In genomic region chr10:8056378-8056777, GRCh38 we compare ENCODE assay signal across 9 cellular contexts. TPM values are rescaled to one million over a fixed set of nuclear protein-coding genes. Genes with fewer than 3 reads are reported as not detected.
DNase-seq lines count a peak whose midpoint lies in the region; ATAC-seq, FAIRE-seq and TF ChIP-seq lines count a peak whose summit lies in the region.
"Had no signal": no experiment of that assay in that cellular context is flagged by ENCODE, and none has a peak within 500 bp of the region (broad histone marks: within the 10 kb centered on the region; RNA-seq: fewer than 3 reads in every experiment).

No MANE protein-coding gene starts in this region.

- H4K20me1 ChIP-seq in HepG2 (ENCODE audit: insufficient read depth, low read length): peaks cover 8% of the 10 kb centered on the region; the same call in 1 of the 2 replicates

- peak overlapping the region; percentile 48 to 64 for H3K27ac ChIP-seq in liver (ENCODE audit: low read depth in 1 of 2, low read length in 2 of 2)
- no peak overlapping the region for H3K27ac ChIP-seq in HepG2 (ENCODE audit: extremely low read length, insufficient read depth, low read length)
- H3K27ac ChIP-seq in breast epithelium: peak overlapping the region; percentile 91 to 96
- peak overlapping the region in 1 of 2 donors; percentile 58 for H3K27ac ChIP-seq in mucosa of rectum (ENCODE audit: low read depth in 2 of 2, low read length in 2 of 2)

- H3K4me3 ChIP-seq in liver (ENCODE audit: low read depth in 1 of 3, low read length in 3 of 3) (peak overlapping the region in 1 of 3 donors; percentile 58), HepG2 (replicated peaks in 1 of 3; ENCODE audit: insufficient read depth in 1 of 3, low read depth in 2 of 3, low read length in 3 of 3) (no peak overlapping the region), breast epithelium (peak overlapping the region; percentile 43 to 87 (median 72)), mucosa of rectum (ENCODE audit: low read length in 2 of 2) (peak overlapping the region; percentile 17 to 55)

- no peak for FAIRE-seq in HepG2 (lab: Jason Lieb, UNC)

- no peak for TF ChIP-seq RAD21 in liver (IDR thresholded peaks at IDR 0.05)
- TF ChIP-seq RAD21 in HepG2 (CRISPR knock-in tag; IDR thresholded peaks at IDR 0.05): no peak

- DNase-seq in HepG2 (ENCODE audit: low spot score) (no peak), breast epithelium (ENCODE audit: low spot score in 2 of 2) (no peak), NCI-H2081 treated with DMSO at 0.1 percent for 48 hours (lab: John Stamatoyannopoulos, UW) (no peak), A172 (ENCODE audit: low spot score) (no peak), DMS153 (lab: John Stamatoyannopoulos, UW) (no peak)

- no TSS peak for BruUV-seq in HepG2 (replicated peaks; lab: Mats Ljungman, UMichigan)

- H3K9ac ChIP-seq in liver (ENCODE audit: low read depth in 1 of 2, low read length in 2 of 2) (peak overlapping the region in 1 of 2 donors; percentile 33), HepG2 (ENCODE audit: insufficient read depth, low read depth, low read length) (no peak overlapping the region), mucosa of rectum (ENCODE audit: low read depth in 1 of 2, low read length in 2 of 2) (peak overlapping the region in 1 of 2 donors; percentile 26)

- H3K4me1 ChIP-seq in liver (ENCODE audit: control insufficient read depth in 4 of 4, insufficient read depth in 4 of 4, low read length in 3 of 4) (peaks cover 8 to 38% (median 22%) of the 10 kb centered on the region in 4 donors), HepG2 (ENCODE audit: insufficient read depth, low read length) (no peaks in the 10 kb centered on the region), breast epithelium (no peaks in the 10 kb centered on the region), mucosa of rectum (ENCODE audit: control insufficient read depth in 2 of 2, insufficient read depth in 2 of 2, low read length in 2 of 2) (peaks cover 7 to 15% of the 10 kb centered on the region in 2 donors)

- POLR2A ChIA-PET in HepG2 (lab: Yijun Ruan, JAX): no interaction called here

- intact Hi-C loops in HepG2 (cut with micrococcal nuclease; ENCODE audit: unreplicated experiment) (no loop called here), breast epithelium (cut with DNase I; ENCODE audit: low total_unique reads) (no loop called here)

- H3K79me2 ChIP-seq in HepG2 (ENCODE audit: insufficient read depth, low read length): no peaks in the 10 kb centered on the region

- H3K9me3 ChIP-seq in liver (ENCODE audit: control insufficient read depth in 4 of 4, low read length in 3 of 4) (no peaks in the 10 kb centered on the region), HepG2 (ENCODE audit: low read length) (no peaks in the 10 kb centered on the region), breast epithelium (no peaks in the 10 kb centered on the region), mucosa of rectum (ENCODE audit: control insufficient read depth in 2 of 2, low read length in 2 of 2) (no peaks in the 10 kb centered on the region)

- ATAC-seq in HepG2 (no peak), HG03469 (IDR thresholded peaks at IDR 0.05; ENCODE audit: unreplicated experiment) (no peak)

- in situ Hi-C loops in HepG2 (cut with HindIII; ENCODE audit: extremely low pct_ligation_motif_present, low pct_unique_long_range_greater_than_20kb): no loop called here

- no peak overlapping the region for H2AFZ ChIP-seq in HepG2 (ENCODE audit: low read length)

- no peak overlapping the region for H3K4me2 ChIP-seq in HepG2 (ENCODE audit: low read depth, low read length)

- TF ChIP-seq CTCF in liver (IDR thresholded peaks at IDR 0.05; ENCODE audit: low read depth, low read length, missing input control) (no peak), HepG2 (CRISPR knock-in tag; IDR thresholded peaks at IDR 0.05) (no peak), breast epithelium (IDR thresholded peaks at IDR 0.05) (no peak)

- WGBS in liver: 50% methylated on average over 6 of the region's 6 CpGs
- 62% methylated on average over 6 of the region's 6 CpGs for WGBS in HepG2 (ENCODE audit: low lambda C conversion rate)

- peaks cover 3 to 7% (median 6%) of the 10 kb centered on the region in 4 donors for H3K27me3 ChIP-seq in liver (ENCODE audit: control insufficient read depth in 4 of 4, insufficient read depth in 4 of 4, low read length in 3 of 4)
- H3K27me3 ChIP-seq in HepG2 (ENCODE audit: control insufficient read depth in 1 of 2, insufficient read depth in 2 of 2, low read length in 2 of 2): peaks cover 16 to 87% of the 10 kb centered on the region in 2 experiments
- H3K27me3 ChIP-seq in breast epithelium: peaks cover 0 to 26% of the 10 kb centered on the region in 2 donors
- peaks cover 35 to 52% of the 10 kb centered on the region in 2 donors for H3K27me3 ChIP-seq in mucosa of rectum (ENCODE audit: control insufficient read depth in 2 of 2, insufficient read depth in 2 of 2, low read length in 2 of 2)

- TF ChIP-seq EP300 in HepG2 (IDR thresholded peaks at IDR 0.05; ENCODE audit: low read depth in 2 of 2, low read length in 2 of 2): no peak
- TF ChIP-seq EP300 in HepG2 (CRISPR knock-in tag; IDR thresholded peaks at IDR 0.05; ENCODE audit: borderline replicate concordance): no peak

- TF ChIP-seq POLR2A in HepG2 (IDR thresholded peaks at IDR 0.05; ENCODE audit: insufficient read depth in 1 of 2, low read depth in 2 of 2, low read length in 2 of 2) (no peak), breast epithelium (IDR thresholded peaks at IDR 0.05) (no peak)

- H3K36me3 ChIP-seq in liver (ENCODE audit: control insufficient read depth in 4 of 4, insufficient read depth in 3 of 4, low read depth in 1 of 4, low read length in 3 of 4) (no peaks in the 10 kb centered on the region), HepG2 (replicated peaks in 1 of 2; ENCODE audit: control insufficient read depth in 1 of 2, insufficient read depth in 2 of 2, low read length in 2 of 2) (no peaks in the 10 kb centered on the region), breast epithelium (no peaks in the 10 kb centered on the region), mucosa of rectum (ENCODE audit: control insufficient read depth in 2 of 2, insufficient read depth in 2 of 2, low read length in 2 of 2) (no peaks in the 10 kb centered on the region)

- CTCF ChIA-PET in HepG2 (lab: Yijun Ruan, JAX; ENCODE audit: low intra/inter-chr PET ratio, low total read pairs): no interaction called here

TF ChIP-seq in liver, 16 proteins besides CTCF, POLR2A, EP300 and RAD21 (continues in another document):
- no peak for TF ChIP-seq EGR1 (IDR thresholded peaks at IDR 0.05; ENCODE audit: low read depth in 2 of 2)
- TF ChIP-seq NR2F2 (IDR thresholded peaks at IDR 0.05): no peak
- no peak for TF ChIP-seq SP1 (IDR thresholded peaks at IDR 0.05)
- TF ChIP-seq YY1 (IDR thresholded peaks at IDR 0.05): no peak
- TF ChIP-seq FOXA1 (IDR thresholded peaks at IDR 0.05): no peak

TF ChIP-seq in HepG2, 621 proteins besides CTCF, POLR2A, EP300 and RAD21 (continues in another document):
- no peak for TF ChIP-seq NFKBIZ (CRISPR knock-in tag; IDR thresholded peaks at IDR 0.05)
- no peak for TF ChIP-seq FOXK2 (IDR thresholded peaks at IDR 0.05)
- TF ChIP-seq KMT2A (CRISPR knock-in tag; IDR thresholded peaks at IDR 0.05): no peak
- no peak for TF ChIP-seq ZFP91 (CRISPR knock-in tag; IDR thresholded peaks at IDR 0.05; ENCODE audit: borderline replicate concordance)

RNA-seq across cellular contexts. Expression of gene GATA3, which starts 1.9 kb away (rescaled TPM):
- total RNA-seq in liver (under 1 TPM; 0.08 to 0.09 TPM), HepG2 (2016; rRNA removed; fragmentation: Illumina TruSeq; extraction: Trizol) (not detected in 2 replicates), breast epithelium (10 to 100 TPM in 2 of 3 donors, under 1 TPM in 1; 0.48 to 36.4 (median 28.2) TPM)
- polyA plus RNA-seq in liver (under 1 TPM; 0.32 to 0.51 TPM), HepG2 (2011; rRNA removed) (not detected in 2 replicates)
- not detected in 2 replicates for total RNA-seq in HepG2 (2016; cell fraction: cytosol; rRNA removed; fragmentation: Illumina TruSeq; extraction: Trizol; ENCODE audit: low read depth)
- not detected in 2 replicates for total RNA-seq in HepG2 (2016; cell fraction: insoluble cytoplasmic fraction; rRNA removed; fragmentation: Illumina TruSeq; extraction: Trizol)
- total RNA-seq in HepG2 (2016; cell fraction: membrane; rRNA removed; fragmentation: Illumina TruSeq; extraction: Trizol): not detected in 2 replicates
- not detected in 2 replicates for total RNA-seq in HepG2 (2016; cell fraction: nucleus; rRNA removed; fragmentation: Illumina TruSeq; extraction: Trizol)
- not detected in 2 replicates for polyA plus RNA-seq in HepG2 (2011; cell fraction: cytosol; rRNA removed)
- not detected in 2 replicates for polyA plus RNA-seq in HepG2 (2011; cell fraction: nucleus; rRNA removed)
- not detected in 2 replicates for polyA plus RNA-seq in HepG2 (2012)
- polyA plus RNA-seq in HepG2 (2016; cell fraction: cytosol; fragmentation: Illumina TruSeq; extraction: Trizol; ENCODE audit: low read depth): not detected in 2 replicates
- not detected in 2 replicates for polyA plus RNA-seq in HepG2 (2016; cell fraction: insoluble cytoplasmic fraction; fragmentation: Illumina TruSeq; extraction: Trizol; ENCODE audit: low read depth)
- not detected in 2 replicates for polyA plus RNA-seq in HepG2 (2016; cell fraction: membrane; fragmentation: Illumina TruSeq; extraction: Trizol; ENCODE audit: low read depth)
- polyA plus RNA-seq in HepG2 (2016; cell fraction: nucleus; fragmentation: Illumina TruSeq; extraction: Trizol; ENCODE audit: insufficient read depth, low read depth): not detected in 2 replicates
- polyA minus RNA-seq in HepG2 (2011; rRNA and poly(A)+ RNA removed; ENCODE audit: low replicate concordance): not detected in 2 replicates
- polyA minus RNA-seq in HepG2 (2011; cell fraction: cytosol; rRNA and poly(A)+ RNA removed): not detected in 2 replicates
- not detected in 2 replicates for polyA minus RNA-seq in HepG2 (2011; cell fraction: nucleus; rRNA and poly(A)+ RNA removed)
- total RNA-seq in A172 (2014; rRNA removed; shearing (Covaris generic)): 0.12 and 0.46 TPM in 2 replicates
- polyA plus RNA-seq: neural cell had no signal

Comparison
In these comparisons a context has a peak if more than half of its experiments do, and no peak if none do; other contexts are left out.
1. H3K4me3 ChIP-seq: peak in breast epithelium (3 of 3) and mucosa of rectum (2 of 2); none in HepG2 (0 of 3).